In the genomic region with DNA sequence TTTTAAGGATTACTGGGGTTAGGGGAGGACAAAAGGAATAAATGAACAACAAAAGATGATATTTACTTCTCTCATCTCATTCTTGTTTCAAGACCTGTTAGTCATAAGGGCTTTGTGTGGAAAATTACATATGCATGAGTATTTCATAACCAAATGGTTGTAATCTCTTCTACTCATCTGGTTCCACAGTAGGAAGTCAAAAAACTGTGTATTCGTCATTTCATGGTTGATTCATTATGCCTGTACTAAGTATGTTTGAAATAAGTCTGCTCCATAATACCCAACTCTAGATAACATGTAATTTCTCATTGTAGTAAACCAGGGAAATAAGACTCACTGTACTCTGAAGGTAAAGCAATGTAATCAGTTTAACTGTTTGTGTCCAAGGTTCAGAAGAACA, we compare ENCODE assay signal across 12 cellular contexts.
DNase-seq lines count a peak whose midpoint lies in the region; ATAC-seq, FAIRE-seq and TF ChIP-seq lines count a peak whose summit lies in the region.
"Had no signal": no experiment of that assay in that cellular context is flagged by ENCODE, and none has a peak within 500 bp of the region (broad histone marks: within the 10 kb centered on the region; RNA-seq: fewer than 3 reads in every experiment).

No MANE protein-coding gene starts in this region.

- TF ChIP-seq CTCF in NB4 (IDR thresholded peaks at IDR 0.05; ENCODE audit: low read depth, low read length) (no peak), bronchial epithelial cell (IDR thresholded peaks at IDR 0.05; ENCODE audit: insufficient read depth, low read length, severe bottlenecking) (no peak), GM20000 (IDR thresholded peaks at IDR 0.05; ENCODE audit: extremely low read depth, missing control alignments) (no peak)

- FAIRE-seq in bronchial epithelial cell (lab: Jason Lieb, UNC): no peak

- H3K27me3 ChIP-seq in bronchial epithelial cell (ENCODE audit: control insufficient read depth, insufficient read depth, low read length) (no peaks in the 10 kb centered on the region), aorta (ENCODE audit: control insufficient read depth in 1 of 2, insufficient read depth in 2 of 2, low read length in 1 of 2) (no peaks in the 10 kb centered on the region)
- H3K27me3 ChIP-seq: heart right ventricle had no signal

- ATAC-seq in activated CD4-positive, CD25-positive, alpha-beta regulatory T cell treated with anti-CD3 and anti-CD28 coated beads, Interleukin-2, amount 50 U/mL, for 24 hours: peak; percentile 92 to 95
- no peak for ATAC-seq in aorta (ENCODE audit: low FRiP score)
- ATAC-seq: right cardiac atrium had no signal

- no peak for DNase-seq in activated CD4-positive, CD25-positive, alpha-beta regulatory T cell (lab: John Stamatoyannopoulos, UW)
- DNase-seq in NB4 (ENCODE audit: low read depth) (peak; percentile 71), bronchial epithelial cell (ENCODE audit: low read depth) (peak; percentile 97), renal cortical epithelial cell (ENCODE audit: low read depth) (peak; percentile 80), aorta (no peak), GM20000 (ENCODE audit: low spot score) (no peak), amniotic stem cell (lab: John Stamatoyannopoulos, UW) (no peak)
- DNase-seq: activated CD4-positive, alpha-beta T cell treated with anti-CD3 and anti-CD28 coated beads, Interleukin-2, amount 50 U/mL, for 1 hour; heart right ventricle; midbrain; right cardiac atrium had no signal

- WGBS in aorta, 2 donors: 0% methylated on average over 1 of the region's 1 CpG

- no peaks in the 10 kb centered on the region for H3K36me3 ChIP-seq in bronchial epithelial cell (ENCODE audit: control insufficient read depth, insufficient read depth, low read length)
- H3K36me3 ChIP-seq in aorta (ENCODE audit: control insufficient read depth in 1 of 2, insufficient read depth in 2 of 2, low read length in 1 of 2): no peaks in the 10 kb centered on the region
- H3K36me3 ChIP-seq: heart right ventricle had no signal

- no peak for TF ChIP-seq POLR2A in NB4 (IDR thresholded peaks at IDR 0.05; ENCODE audit: extremely low read depth, insufficient read length)

- H3K4me3 ChIP-seq in NB4 (ENCODE audit: low read depth, low read length) (no peak overlapping the region), bronchial epithelial cell (ENCODE audit: low read depth, low read length) (no peak overlapping the region), aorta (ENCODE audit: low read length in 2 of 2) (no peak overlapping the region)
- H3K4me3 ChIP-seq: heart right ventricle had no signal

- intact Hi-C loops in aorta (cut with DNase I): no loop called here

- no peak overlapping the region for H3K27ac ChIP-seq in aorta (ENCODE audit: low read depth in 1 of 2, low read length in 2 of 2)

- peaks cover 0 to 1% of the 10 kb centered on the region in 2 donors for H3K4me1 ChIP-seq in aorta (ENCODE audit: control insufficient read depth in 1 of 2, insufficient read depth in 2 of 2, low read length in 2 of 2)

- no peaks in the 10 kb centered on the region for H3K9me3 ChIP-seq in aorta (ENCODE audit: control insufficient read depth, low read length)
- H3K9me3 ChIP-seq: heart right ventricle had no signal

Comparison
In these comparisons a context has a peak if more than half of its experiments do, and no peak if none do; other contexts are left out.
1. DNase-seq: peak in NB4 (single experiment), bronchial epithelial cell (single experiment) and renal cortical epithelial cell (single experiment); none in activated CD4-positive, CD25-positive, alpha-beta regulatory T cell (0 of 4), aorta (0 of 2), GM20000 (single experiment) and amniotic stem cell (single experiment).